22 cellular contexts compared by ENCODE assay signal in the genomic region with DNA sequence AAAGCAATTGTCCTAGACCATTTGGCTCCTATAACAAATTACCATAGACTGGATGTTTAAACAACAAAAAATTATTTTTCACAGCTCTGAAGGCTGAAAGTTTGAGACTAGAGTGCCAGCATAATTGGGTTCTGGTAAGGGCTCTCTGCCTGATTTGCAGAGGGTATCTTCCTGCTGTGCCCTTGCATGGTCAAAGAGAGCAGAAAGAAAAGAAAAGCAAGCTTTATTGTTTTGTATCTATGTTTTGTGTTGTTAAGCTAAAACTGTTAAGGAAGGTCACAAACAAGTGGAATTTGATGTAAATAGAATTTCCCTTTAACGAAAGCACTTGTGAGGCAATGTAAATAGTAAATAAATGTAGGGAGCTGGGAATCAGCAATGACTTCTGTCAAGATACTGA.
A peak's percentile ranks its signal among the peaks of the same experiment; 100 is the strongest.
DNase-seq lines count a peak whose midpoint lies in the region; ATAC-seq, FAIRE-seq and TF ChIP-seq lines count a peak whose summit lies in the region.
"Had no signal": no experiment of that assay in that cellular context is flagged by ENCODE, and none has a peak within 500 bp of the region (broad histone marks: within the 10 kb centered on the region; RNA-seq: fewer than 3 reads in every experiment).

No MANE protein-coding gene starts in this region.

- H3K18ac ChIP-seq in H1 (ENCODE audit: extremely low read depth, low read length) (no peak overlapping the region), mesenchymal stem cell (ENCODE audit: low read depth in 1 of 2, low read length in 2 of 2) (no peak overlapping the region)

- H2BK120ac ChIP-seq in H1 (replicated peaks; ENCODE audit: low read depth, low read length) (no peak overlapping the region), mesenchymal stem cell (ENCODE audit: low read depth, low read length) (no peak overlapping the region)

- H3K4me1 Mint-ChIP-seq in GM23338 (peaks cover 10% of the 10 kb centered on the region), T-helper 17 cell (no peaks in the 10 kb centered on the region)
- no peaks in the 10 kb centered on the region for H3K4me1 Mint-ChIP-seq in activated T-helper 1 cell treated with anti-CD3 and anti-CD28 coated beads, Interleukin-12 subunit alpha, Interleukin-12 subunit beta, Interleukin-2, Interleukin-4 antibody, amounts not matched to agents 30 ng/mL and 10 ng/mL and 1 ng/mL, durations not matched to agents 14 hours and 24 hours and 36 hours (ENCODE audit: low read depth)
- H3K4me1 Mint-ChIP-seq: B cell had no signal

- DNase-seq in GM23338 (ENCODE audit: low spot score) = peak; percentile 39
- DNase-seq in H1 (ENCODE audit: low read depth in 1 of 2, low spot score in 2 of 2) = peak in 1 of 2 experiments; percentile 1
- no peak for DNase-seq in activated T-helper 1 cell treated with anti-CD3 and anti-CD28 coated beads, Interleukin-12 subunit alpha, Interleukin-12 subunit beta, Interleukin-2, Interleukin-4 antibody, amounts not matched to agents 30 ng/mL and 10 ng/mL and 1 ng/mL, durations not matched to agents 14 hours and 24 hours and 36 hours (ENCODE audit: low spot score)
- no peak for DNase-seq in mesenchymal stem cell
- DNase-seq in T-helper 17 cell = no peak
- DNase-seq: AML-193; Caco-2; Calu3; CD4-positive, alpha-beta T cell; CD8-positive, alpha-beta T cell; DMS79 treated with DMSO at 0.1 percent for 48 hours; GF-D8 had no signal

- H3K79me2 ChIP-seq in GM23338 (replicated peaks; ENCODE audit: insufficient read depth) = no peaks in the 10 kb centered on the region
- no peaks in the 10 kb centered on the region for H3K79me2 ChIP-seq in H1 (ENCODE audit: control insufficient read depth in 1 of 2, insufficient read depth in 2 of 2, low read length in 2 of 2)

- 55% methylated on average over 1 of the region's 1 CpG for WGBS in HUES64
- 16% methylated on average over 1 of the region's 1 CpG; no CpG with 5 or more reads in 1 of the 2 experiments for WGBS in H1 (ENCODE audit: extremely low coverage in 1 of 2, insufficient coverage in 1 of 2, insufficient read length in 1 of 2, insufficient replicate concordance in 2 of 2, low coverage in 1 of 2, low lambda C conversion rate in 2 of 2, missing lambda C conversion rate in 1 of 2), 2 experiments
- 89% methylated on average over 1 of the region's 1 CpG for WGBS in mesenchymal stem cell

- no peak for TF ChIP-seq POLR2A in H1 (IDR thresholded peaks at IDR 0.05; ENCODE audit: control extremely low read depth in 1 of 2, low read depth in 2 of 2, low read length in 2 of 2)

- H3K9me2 ChIP-seq in GM23338 (ENCODE audit: insufficient read depth) = no peaks in the 10 kb centered on the region

- H3K27me3 ChIP-seq in GM23338 (ENCODE audit: insufficient read depth) (no peaks in the 10 kb centered on the region), HUES64 (ENCODE audit: insufficient read depth, low read length) (no peaks in the 10 kb centered on the region), H1 (replicated peaks in 1 of 4; ENCODE audit: control insufficient read depth in 3 of 4, extremely low read depth in 1 of 4, insufficient read depth in 3 of 4, low read length in 3 of 4) (no peaks in the 10 kb centered on the region; a peak in 1 of 7 replicates), mesenchymal stem cell (ENCODE audit: control insufficient read depth in 1 of 2, insufficient read depth in 1 of 2, low read length in 2 of 2) (no peaks in the 10 kb centered on the region)
- H3K27me3 ChIP-seq: BLaER1 treated with 17β-estradiol and CSF1 and Interleukin-3, amounts not matched to agents 10 nM and 100 nM had no signal

- H2BK20ac ChIP-seq in H1 (ENCODE audit: low read length) = no peak overlapping the region

- H3K36me3 ChIP-seq in GM23338 (ENCODE audit: insufficient read depth) (no peaks in the 10 kb centered on the region), HUES64 (ENCODE audit: insufficient read depth, low read length) (no peaks in the 10 kb centered on the region), H1 (ENCODE audit: control insufficient read depth in 2 of 4, insufficient read depth in 4 of 4, low read length in 3 of 4) (peaks cover 0 to 7% (median 0%) of the 10 kb centered on the region in 4 experiments; a peak in 1 of 8 replicates), mesenchymal stem cell (ENCODE audit: control insufficient read depth in 1 of 2, insufficient read depth in 2 of 2, low read depth in 1 of 2, low read length in 2 of 2) (no peaks in the 10 kb centered on the region)
- H3K36me3 ChIP-seq: BLaER1 treated with 17β-estradiol and CSF1 and Interleukin-3, amounts not matched to agents 10 nM and 100 nM had no signal

- H3K9me3 Mint-ChIP-seq in GM23338 = peaks cover 27% of the 10 kb centered on the region
- H3K9me3 Mint-ChIP-seq in activated T-helper 1 cell treated with anti-CD3 and anti-CD28 coated beads, Interleukin-12 subunit alpha, Interleukin-12 subunit beta, Interleukin-2, Interleukin-4 antibody, amounts not matched to agents 30 ng/mL and 10 ng/mL and 1 ng/mL, durations not matched to agents 14 hours and 24 hours and 36 hours = peaks cover 26% of the 10 kb centered on the region

- H3K79me1 ChIP-seq in H1 (ENCODE audit: low read depth, low read length) = no peaks in the 10 kb centered on the region
- H3K79me1 ChIP-seq in mesenchymal stem cell (replicated peaks; ENCODE audit: low read length, poor library complexity, severe bottlenecking) = no peaks in the 10 kb centered on the region

- H3K23ac ChIP-seq in H1 (ENCODE audit: insufficient read length) (no peak overlapping the region), mesenchymal stem cell (ENCODE audit: low read length in 2 of 2) (no peak overlapping the region)

- H2BK15ac ChIP-seq in H1 (ENCODE audit: low read length) (no peak overlapping the region), mesenchymal stem cell (ENCODE audit: low read depth, poor library complexity, severe bottlenecking) (no peak overlapping the region)

- no peak for TF ChIP-seq CTCF in GM23338 (conservative IDR thresholded peaks at IDR 0.05; ENCODE audit: low read depth in 2 of 2)
- no peak for TF ChIP-seq CTCF in H1 (IDR thresholded peaks at IDR 0.05; ENCODE audit: control extremely low read depth in 1 of 3, insufficient read depth in 1 of 3, low read depth in 1 of 3, low read length in 3 of 3)

- H2AFZ ChIP-seq in GM23338 = no peak overlapping the region
- no peak overlapping the region for H2AFZ ChIP-seq in H1 (ENCODE audit: low read length)
- no peak overlapping the region for H2AFZ ChIP-seq in mesenchymal stem cell (ENCODE audit: low read depth, low read length)

- H3K14ac ChIP-seq in H1 (ENCODE audit: insufficient read length) (no peak overlapping the region), mesenchymal stem cell (ENCODE audit: low read length in 2 of 2) (no peak overlapping the region)

- H3F3A ChIP-seq in GM23338 (replicated peaks; ENCODE audit: low read depth) = no peaks in the 10 kb centered on the region

- FAIRE-seq in H1 (lab: Jason Lieb, UNC) = no peak
- FAIRE-seq: A549, D721Med, G401.6, GM12891, GM19239 had no signal

- CTCF ChIA-PET in H1 (lab: Charles Lee; ENCODE audit: partially characterized antibody) = no interaction called here

- H3K4ac ChIP-seq in H1 (replicated peaks; ENCODE audit: insufficient read length, low read depth, low read length) = no peak overlapping the region
- no peak overlapping the region for H3K4ac ChIP-seq in mesenchymal stem cell (ENCODE audit: low read depth in 1 of 2, low read length in 2 of 2)

- H3K9me3 ChIP-seq in HUES64 (ENCODE audit: insufficient read depth, low read depth, low read length) (peaks cover 10% of the 10 kb centered on the region), H1 (ENCODE audit: insufficient read depth in 2 of 2, low read depth in 1 of 2, low read length in 1 of 2) (peaks cover 9 to 11% of the 10 kb centered on the region in 2 experiments; a peak in 3 of 4 replicates), mesenchymal stem cell (ENCODE audit: control insufficient read depth, low read length) (peaks cover 21% of the 10 kb centered on the region), T-helper 17 cell (ENCODE audit: control insufficient read depth, low read length, poor library complexity, severe bottlenecking) (peaks cover 2% of the 10 kb centered on the region)
- H3K9me3 ChIP-seq: A549; BLaER1 treated with 17β-estradiol and CSF1 and Interleukin-3, amounts not matched to agents 10 nM and 100 nM; Caco-2 had no signal

- H2BK12ac ChIP-seq in H1 (ENCODE audit: low read depth, low read length) (no peak overlapping the region), mesenchymal stem cell (ENCODE audit: low read length in 2 of 2) (no peak overlapping the region)

- TF ChIP-seq RAD21 in H1 (IDR thresholded peaks at IDR 0.05 in 1 of 2, conservative IDR thresholded peaks at IDR 0.05 in 1 of 2; ENCODE audit: low read depth in 2 of 2, low read length in 2 of 2) = no peak

- H4K91ac ChIP-seq in H1 (replicated peaks; ENCODE audit: insufficient read length, low read length) (no peak overlapping the region), mesenchymal stem cell (ENCODE audit: low read length) (no peak overlapping the region)

- H3K4me3 Mint-ChIP-seq in GM23338 (no peak overlapping the region), T-helper 17 cell (no peak overlapping the region)
- no peak overlapping the region for H3K4me3 Mint-ChIP-seq in activated T-helper 1 cell treated with anti-CD3 and anti-CD28 coated beads, Interleukin-12 subunit alpha, Interleukin-12 subunit beta, Interleukin-2, Interleukin-4 antibody, amounts not matched to agents 30 ng/mL and 10 ng/mL and 1 ng/mL, durations not matched to agents 14 hours and 24 hours and 36 hours
- H3K4me3 Mint-ChIP-seq: B cell; CD4-positive, alpha-beta T cell; CD8-positive, alpha-beta T cell had no signal

- H4K20me1 ChIP-seq in GM23338 (replicated peaks; ENCODE audit: insufficient read depth) (no peaks in the 10 kb centered on the region), H1 (replicated peaks in 1 of 2; ENCODE audit: control insufficient read depth in 1 of 2, insufficient read depth in 2 of 2, low read length in 2 of 2) (no peaks in the 10 kb centered on the region)
- H4K20me1 ChIP-seq: BLaER1 treated with 17β-estradiol and CSF1 and Interleukin-3, amounts not matched to agents 10 nM and 100 nM had no signal

- H3K9ac ChIP-seq in HUES64 (ENCODE audit: low read depth, low read length) = no peak overlapping the region
- H3K9ac ChIP-seq in H1 (replicated peaks in 1 of 4; ENCODE audit: extremely low read depth in 1 of 4, low read depth in 3 of 4, low read length in 3 of 4) = no peak overlapping the region
- no peak overlapping the region for H3K9ac ChIP-seq in mesenchymal stem cell (ENCODE audit: low read length)
- H3K9ac ChIP-seq: BLaER1 treated with 17β-estradiol and CSF1 and Interleukin-3, amounts not matched to agents 10 nM and 100 nM had no signal

- peaks cover 25% of the 10 kb centered on the region for H3K36me3 Mint-ChIP-seq in GM23338 (ENCODE audit: low read depth)
- H3K36me3 Mint-ChIP-seq in activated T-helper 1 cell treated with anti-CD3 and anti-CD28 coated beads, Interleukin-12 subunit alpha, Interleukin-12 subunit beta, Interleukin-2, Interleukin-4 antibody, amounts not matched to agents 30 ng/mL and 10 ng/mL and 1 ng/mL, durations not matched to agents 14 hours and 24 hours and 36 hours (ENCODE audit: low read depth) = no peaks in the 10 kb centered on the region
- no peaks in the 10 kb centered on the region for H3K36me3 Mint-ChIP-seq in T-helper 17 cell (ENCODE audit: low read depth)
- H3K36me3 Mint-ChIP-seq: CD8-positive, alpha-beta T cell had no signal

- intact Hi-C loops in activated T-helper 1 cell treated with anti-CD3 and anti-CD28 coated beads, Interleukin-12 subunit alpha, Interleukin-12 subunit beta, Interleukin-2, Interleukin-4 antibody, amounts not matched to agents 30 ng/mL and 10 ng/mL and 1 ng/mL, durations not matched to agents 14 hours and 24 hours and 36 hours (cut with micrococcal nuclease) = no loop called here

- H2BK5ac ChIP-seq in H1 (ENCODE audit: low read depth, low read length) = no peak overlapping the region
- H2BK5ac ChIP-seq in mesenchymal stem cell (ENCODE audit: low read depth, low read length, poor library complexity, severe bottlenecking) = no peak overlapping the region

- H3K4me1 ChIP-seq in GM23338 (ENCODE audit: insufficient read depth) = peaks cover 12% of the 10 kb centered on the region
- peaks cover 8% of the 10 kb centered on the region; the same call in 1 of the 2 replicates for H3K4me1 ChIP-seq in HUES64 (ENCODE audit: insufficient read depth, low read length)
- H3K4me1 ChIP-seq in H1 (replicated peaks in 1 of 4; ENCODE audit: control insufficient read depth in 3 of 4, insufficient read depth in 4 of 4, low read length in 3 of 4) = peaks cover 0 to 7% (median 0%) of the 10 kb centered on the region in 4 experiments; a peak in 2 of 7 replicates
- no peaks in the 10 kb centered on the region for H3K4me1 ChIP-seq in mesenchymal stem cell (ENCODE audit: control insufficient read depth, insufficient read depth, low read depth, low read length)
- H3K4me1 ChIP-seq: A549, Caco-2 had no signal

- H3K27ac ChIP-seq in GM23338 (ENCODE audit: low read depth) (no peak overlapping the region), HUES64 (ENCODE audit: low read depth, low read length) (peak overlapping the region; percentile 9; the same call in 1 of the 2 replicates), H1 (ENCODE audit: low read depth, low read length) (no peak overlapping the region), mesenchymal stem cell (ENCODE audit: low read length, poor library complexity, severe bottlenecking) (no peak overlapping the region)
- H3K27ac ChIP-seq: 22Rv1; A549; BLaER1 treated with 17β-estradiol and CSF1 and Interleukin-3, amounts not matched to agents 10 nM and 100 nM; C4-2B had no signal

- H4K8ac ChIP-seq in H1 (ENCODE audit: extremely low read depth, insufficient read depth, low read length) = no peak overlapping the region
- H4K8ac ChIP-seq in mesenchymal stem cell (ENCODE audit: low read length) = no peak overlapping the region

- H3K23me2 ChIP-seq in H1 (ENCODE audit: low read depth, low read length) = no peaks in the 10 kb centered on the region

- H2AK5ac ChIP-seq in H1 (ENCODE audit: low read depth, low read length) (no peak overlapping the region), mesenchymal stem cell (ENCODE audit: low read length, severe bottlenecking) (no peak overlapping the region)

- POLR2A ChIA-PET in H1 (lab: Charles Lee; ENCODE audit: partially characterized antibody) = no interaction called here

- H3K4me3 ChIP-seq in GM23338 (no peak overlapping the region), HUES64 (ENCODE audit: low read length) (no peak overlapping the region), H1 (ENCODE audit: extremely low read depth in 1 of 4, insufficient read depth in 2 of 4, low read depth in 3 of 4, low read length in 4 of 4) (0 out of 8 replicates have a peak overlapping the region, but pooled peaks of 1 of the 4 experiments have one; percentile 13), mesenchymal stem cell (ENCODE audit: insufficient read depth in 1 of 2, low read depth in 1 of 2, low read length in 2 of 2) (no peak overlapping the region)
- H3K4me3 ChIP-seq: A549; BLaER1 treated with 17β-estradiol and CSF1 and Interleukin-3, amounts not matched to agents 10 nM and 100 nM had no signal

- H4K5ac ChIP-seq in H1 (ENCODE audit: insufficient read length, low read depth, low read length) = no peak overlapping the region

- peak; percentile 84 for ATAC-seq in GM23338
- no peak for ATAC-seq in T-helper 17 cell
- ATAC-seq: A549; CD8-positive, alpha-beta T cell had no signal

- H3K27ac Mint-ChIP-seq in GM23338 (no peak overlapping the region), T-helper 17 cell (no peak overlapping the region)
- H3K27ac Mint-ChIP-seq in activated T-helper 1 cell treated with anti-CD3 and anti-CD28 coated beads, Interleukin-12 subunit alpha, Interleukin-12 subunit beta, Interleukin-2, Interleukin-4 antibody, amounts not matched to agents 30 ng/mL and 10 ng/mL and 1 ng/mL, durations not matched to agents 14 hours and 24 hours and 36 hours = no peak overlapping the region
- H3K27ac Mint-ChIP-seq: B cell; CD4-positive, alpha-beta T cell; CD8-positive, alpha-beta T cell had no signal

- peaks cover 6% of the 10 kb centered on the region for H3K27me3 Mint-ChIP-seq in GM23338 (ENCODE audit: insufficient read depth, low read depth, poor library complexity)
- no peaks in the 10 kb centered on the region for H3K27me3 Mint-ChIP-seq in activated T-helper 1 cell treated with anti-CD3 and anti-CD28 coated beads, Interleukin-12 subunit alpha, Interleukin-12 subunit beta, Interleukin-2, Interleukin-4 antibody, amounts not matched to agents 30 ng/mL and 10 ng/mL and 1 ng/mL, durations not matched to agents 14 hours and 24 hours and 36 hours (ENCODE audit: insufficient read depth)
- no peaks in the 10 kb centered on the region for H3K27me3 Mint-ChIP-seq in T-helper 17 cell
- H3K27me3 Mint-ChIP-seq: B cell; CD4-positive, alpha-beta T cell had no signal

- H3K4me2 ChIP-seq in GM23338 (peak overlapping the region; percentile 55), H1 (ENCODE audit: insufficient read depth in 1 of 2, low read depth in 2 of 2, low read length in 2 of 2) (peak overlapping the region in 1 of 2 experiments; percentile 19; a peak in 1 of 4 replicates), mesenchymal stem cell (ENCODE audit: low read length, poor library complexity, severe bottlenecking) (no peak overlapping the region)
- H3K4me2 ChIP-seq: A549; BLaER1 treated with 17β-estradiol and CSF1 and Interleukin-3, amounts not matched to agents 10 nM and 100 nM had no signal

- no peak for TF ChIP-seq EP300 in H1 (IDR thresholded peaks at IDR 0.05; ENCODE audit: borderline replicate concordance in 1 of 2, low read depth in 2 of 2, low read length in 2 of 2)

- H3K56ac ChIP-seq in H1 (replicated peaks; ENCODE audit: insufficient read length, low read depth, low read length) = no peak overlapping the region
